ENCODE assay signal across 9 cellular contexts in the genomic region with DNA sequence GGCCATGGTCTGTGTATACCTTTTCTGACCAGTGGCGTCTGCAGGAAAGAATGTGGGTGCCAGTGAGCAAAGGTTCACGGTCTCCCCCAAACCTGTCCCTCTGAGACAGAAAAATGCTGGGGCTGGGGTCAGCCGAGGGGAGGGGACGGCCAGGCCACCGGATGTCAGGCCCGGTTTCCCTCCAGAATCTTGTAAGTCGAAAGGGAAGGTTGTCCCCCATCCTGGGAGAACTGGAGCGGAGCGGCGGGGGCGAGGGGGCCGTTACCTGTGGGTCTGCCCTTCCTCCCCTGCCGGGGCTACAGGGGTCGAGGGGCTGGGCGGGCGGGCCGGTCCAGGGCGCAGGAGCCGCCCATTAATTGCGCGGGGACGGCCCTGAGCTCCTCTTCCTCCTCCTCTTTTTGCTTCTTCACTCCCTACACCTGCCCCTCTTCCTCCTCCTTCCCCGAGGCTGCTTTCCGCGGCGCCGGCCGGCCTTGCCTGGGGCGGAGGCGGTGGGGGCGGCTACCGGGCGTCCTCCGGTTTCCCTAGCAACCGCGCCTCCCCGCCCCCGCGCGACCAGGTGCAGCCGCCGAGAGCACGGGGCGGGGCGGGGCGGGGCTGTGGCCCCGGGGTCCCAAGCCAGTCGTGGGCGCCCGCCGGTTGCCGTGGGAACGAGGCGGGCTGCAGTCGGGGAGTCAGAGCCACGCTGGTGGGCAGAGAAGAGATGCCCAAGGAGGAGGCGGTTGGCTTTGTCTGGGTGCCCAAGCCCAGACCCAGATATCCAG. TPM values are rescaled to one million over a fixed set of nuclear protein-coding genes. Genes with fewer than 3 reads are reported as not detected.
DNase-seq lines count a peak whose midpoint lies in the region; ATAC-seq, FAIRE-seq and TF ChIP-seq lines count a peak whose summit lies in the region.
"Had no signal": no experiment of that assay in that cellular context is flagged by ENCODE, and none has a peak within 500 bp of the region (broad histone marks: within the 10 kb centered on the region; RNA-seq: fewer than 3 reads in every experiment).

A gene with protein sequence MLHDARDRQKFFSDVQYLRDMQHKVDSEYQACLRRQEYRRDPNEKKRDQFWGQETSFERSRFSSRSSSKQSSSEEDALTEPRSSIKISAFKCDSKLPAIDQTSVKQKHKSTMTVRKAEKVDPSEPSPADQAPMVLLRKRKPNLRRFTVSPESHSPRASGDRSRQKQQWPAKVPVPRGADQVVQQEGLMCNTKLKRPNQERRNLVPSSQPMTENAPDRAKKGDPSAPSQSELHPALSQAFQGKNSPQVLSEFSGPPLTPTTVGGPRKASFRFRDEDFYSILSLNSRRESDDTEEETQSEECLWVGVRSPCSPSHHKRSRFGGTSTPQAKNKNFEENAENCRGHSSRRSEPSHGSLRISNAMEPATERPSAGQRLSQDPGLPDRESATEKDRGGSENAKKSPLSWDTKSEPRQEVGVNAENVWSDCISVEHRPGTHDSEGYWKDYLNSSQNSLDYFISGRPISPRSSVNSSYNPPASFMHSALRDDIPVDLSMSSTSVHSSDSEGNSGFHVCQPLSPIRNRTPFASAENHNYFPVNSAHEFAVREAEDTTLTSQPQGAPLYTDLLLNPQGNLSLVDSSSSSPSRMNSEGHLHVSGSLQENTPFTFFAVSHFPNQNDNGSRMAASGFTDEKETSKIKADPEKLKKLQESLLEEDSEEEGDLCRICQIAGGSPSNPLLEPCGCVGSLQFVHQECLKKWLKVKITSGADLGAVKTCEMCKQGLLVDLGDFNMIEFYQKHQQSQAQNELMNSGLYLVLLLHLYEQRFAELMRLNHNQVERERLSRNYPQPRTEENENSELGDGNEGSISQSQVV (minus strand): TSS at position 503 of the 764 bp plus-strand sequence. CDS start 6,579 bp downstream, outside the sequence.

- H3K36me3 Mint-ChIP-seq in T-helper 17 cell (ENCODE audit: low read depth): peaks cover 2% of the 10 kb centered on the region

- H3K27ac Mint-ChIP-seq in T-helper 17 cell: no peak within 1 kb of the TSS

- peaks cover 39% of the 10 kb centered on the region for H3K27me3 Mint-ChIP-seq in T-helper 17 cell

- H3K9me3 ChIP-seq in T-helper 17 cell (ENCODE audit: control insufficient read depth, low read length, poor library complexity, severe bottlenecking) (no peaks in the 10 kb centered on the region), esophagus muscularis mucosa (no peaks in the 10 kb centered on the region), psoas muscle (no peaks in the 10 kb centered on the region), small intestine (ENCODE audit: control insufficient read depth, low read depth) (no peaks in the 10 kb centered on the region)

- ATAC-seq in T-helper 17 cell (peak; percentile 37), psoas muscle (no peak), GM21360 (IDR thresholded peaks at IDR 0.05; ENCODE audit: unreplicated experiment) (no peak)

- intact Hi-C loops in esophagus muscularis mucosa (cut with DNase I): no loop called here
- intact Hi-C loops in psoas muscle (cut with DNase I): no loop called here

- DNase-seq in activated effector memory CD4-positive, alpha-beta T cell treated with anti-CD3 and anti-CD28 coated beads, Interleukin-2, amount 50 U/mL, for 16 hours: peak; percentile 69
- DNase-seq in activated effector memory CD4-positive, alpha-beta T cell treated with Interleukin-2 at 50 U/mL for 16 hours: no peak
- DNase-seq in T-helper 17 cell: no peak
- DNase-seq in esophagus muscularis mucosa (ENCODE audit: extremely low spot score): no peak
- DNase-seq in psoas muscle: no peak
- no peak for DNase-seq in NCI-H446 (lab: John Stamatoyannopoulos, UW)
- DNase-seq in small intestine: no peak

- peaks cover 0 to 51% (median 12%) of the 10 kb centered on the region in 4 donors for H3K27me3 ChIP-seq in esophagus muscularis mucosa
- peaks cover 0 to 37% (median 2%) of the 10 kb centered on the region in 3 donors for H3K27me3 ChIP-seq in psoas muscle (ENCODE audit: insufficient read depth in 3 of 3, low read length in 2 of 3)
- H3K27me3 ChIP-seq in small intestine (ENCODE audit: control insufficient read depth in 2 of 2, insufficient read depth in 2 of 2, low read length in 2 of 2): peaks cover 0 to 5% of the 10 kb centered on the region in 2 donors

- no peaks in the 10 kb centered on the region for H3K36me3 ChIP-seq in esophagus muscularis mucosa
- H3K36me3 ChIP-seq in psoas muscle (ENCODE audit: insufficient read depth in 1 of 2, low read depth in 1 of 2): no peaks in the 10 kb centered on the region
- H3K36me3 ChIP-seq in small intestine (ENCODE audit: control insufficient read depth in 2 of 2, insufficient read depth in 2 of 2, low read length in 2 of 2): no peaks in the 10 kb centered on the region

- whole genome bisulfite sequencing in esophagus muscularis mucosa: 14% methylated on average over 26 of the region's 57 CpGs
- 11 to 17% (median 12%) methylated on average over 35 to 57 of the region's 57 CpGs for WGBS in psoas muscle, 3 donors
- 4 to 7% (median 6%) methylated on average over 54 to 57 of the region's 57 CpGs for WGBS in small intestine, 3 donors

- H3K4me3 ChIP-seq in esophagus muscularis mucosa (peak within 1 kb of the TSS; percentile 36 to 40 (median 38)), psoas muscle (peak within 1 kb of the TSS; percentile 32), small intestine (ENCODE audit: low read depth in 1 of 2, low read length in 2 of 2) (no peak within 1 kb of the TSS)

- no peak for TF ChIP-seq EP300 in esophagus muscularis mucosa (IDR thresholded peaks at IDR 0.05)

- TF ChIP-seq POLR2A in esophagus muscularis mucosa (IDR thresholded peaks at IDR 0.05; ENCODE audit: low read depth): no peak

- no peak within 1 kb of the TSS for H3K27ac ChIP-seq in esophagus muscularis mucosa (replicated peaks in 1 of 4)
- H3K27ac ChIP-seq in psoas muscle: no peak within 1 kb of the TSS
- no peak within 1 kb of the TSS for H3K27ac ChIP-seq in small intestine (ENCODE audit: low read depth in 1 of 2, low read length in 1 of 2)

- peak within 1 kb of the TSS; percentile 39 for H3K4me3 Mint-ChIP-seq in T-helper 17 cell

- TF ChIP-seq CTCF in esophagus muscularis mucosa (IDR thresholded peaks at IDR 0.05) (no peak), psoas muscle (IDR thresholded peaks at IDR 0.05) (no peak)

- H3K4me1 Mint-ChIP-seq in T-helper 17 cell: peaks cover 8% of the 10 kb centered on the region

- H3K4me1 ChIP-seq in esophagus muscularis mucosa (peaks cover 4 to 11% (median 9%) of the 10 kb centered on the region in 4 donors), psoas muscle (no peaks in the 10 kb centered on the region), small intestine (ENCODE audit: control insufficient read depth in 2 of 2, insufficient read depth in 1 of 2, low read depth in 1 of 2, low read length in 1 of 2) (peaks cover 0 to 7% of the 10 kb centered on the region in 2 donors)

- FAIRE-seq in small intestine (lab: Jason Lieb, UNC): no peak

RNA-seq across cellular contexts. Expression of the gene that starts here (rescaled TPM):
- total RNA-seq in T-helper 17 cell (under 1 TPM; 0.26 to 0.80 TPM), esophagus muscularis mucosa (under 1 TPM in 3 of 4 donors, not detected in 1; 0.33 to 0.52 (median 0.42) TPM), psoas muscle (not detected)
- polyA plus RNA-seq in psoas muscle (under 1 TPM in 1 of 3 donors, not detected in 2; 0.01 TPM), small intestine (under 1 TPM in 1 of 3 donors, not detected in 2; 0.13 TPM)
- total RNA-seq: T-helper 2 cell treated with Interferon-gamma antibody and Interleukin-4, amounts not matched to agents 100 ng/mL and 5 ng/mL, for 36 hours had no signal

Comparison
In these comparisons a context has a peak if more than half of its experiments do, and no peak if none do; other contexts are left out.
1. Peak in ATAC-seq in T-helper 17 cell; RNA of the gene not detected or under 1 TPM.
2. H3K4me3 ChIP-seq: peak in esophagus muscularis mucosa (4 of 4) and psoas muscle (single experiment); none in small intestine (0 of 2).